In genomic region chr2:2057125-2057721, GRCh38 we compare ENCODE assay signal across 8 cellular contexts.
A peak's percentile ranks its signal among the peaks of the same experiment; 100 is the strongest.
DNase-seq lines count a peak whose midpoint lies in the region; ATAC-seq and TF ChIP-seq lines count a peak whose summit lies in the region.

No MANE protein-coding gene starts in this region.

- H3K9me3 ChIP-seq in Loucy (ENCODE audit: insufficient read depth, low read depth, low read length) = no peaks in the 10 kb centered on the region
- H3K9me3 ChIP-seq in effector memory CD4-positive, alpha-beta T cell (ENCODE audit: control insufficient read depth, low read length) = no peaks in the 10 kb centered on the region

- no peaks in the 10 kb centered on the region for H3K36me3 ChIP-seq in Loucy (ENCODE audit: insufficient read depth, low read length)
- no peaks in the 10 kb centered on the region for H3K36me3 ChIP-seq in effector memory CD4-positive, alpha-beta T cell (ENCODE audit: control insufficient read depth, insufficient read depth, low read length)

- peak overlapping the region; percentile 44 for H3K4me2 ChIP-seq in Loucy (ENCODE audit: low read depth, low read length, poor library complexity, severe bottlenecking)

- H3K27ac ChIP-seq in effector memory CD4-positive, alpha-beta T cell (ENCODE audit: insufficient read depth, low read length, poor library complexity, severe bottlenecking) = no peak overlapping the region

- DNase-seq in GM12864 (ENCODE audit: low read depth) (peak; percentile 3), smooth muscle cell of the brain vasculature (ENCODE audit: low read depth, low spot score) (peak; percentile 31), C1 segment of cervical spinal cord (lab: John Stamatoyannopoulos, UW) (no peak)
- DNase-seq in activated CD4-positive, alpha-beta T cell treated with anti-CD3 and anti-CD28 coated beads, Interleukin-2, amount 50 U/mL, for 24 hours (ENCODE audit: low read depth in 1 of 2, low spot score in 1 of 2) = peak; percentile 8 to 62
- peak; percentile 9 to 25 (median 16) for DNase-seq in effector memory CD4-positive, alpha-beta T cell

- H3K27me3 ChIP-seq in Loucy (ENCODE audit: insufficient read depth, low read length, poor library complexity, severe bottlenecking) = no peaks in the 10 kb centered on the region
- no peaks in the 10 kb centered on the region for H3K27me3 ChIP-seq in effector memory CD4-positive, alpha-beta T cell (replicated peaks; ENCODE audit: control insufficient read depth, insufficient read depth, low read length, poor library complexity, severe bottlenecking)

- no peaks in the 10 kb centered on the region for H3F3A ChIP-seq in Loucy (ENCODE audit: low read depth)

- no peaks in the 10 kb centered on the region for H4K20me1 ChIP-seq in Loucy (ENCODE audit: insufficient read depth, low read length, poor library complexity, severe bottlenecking)

- ATAC-seq in HG02981 (IDR thresholded peaks at IDR 0.05; ENCODE audit: unreplicated experiment) (no peak), HG03095 (IDR thresholded peaks at IDR 0.05; ENCODE audit: unreplicated experiment) (no peak)

- peaks cover 13% of the 10 kb centered on the region for H3K4me1 ChIP-seq in Loucy (ENCODE audit: insufficient read depth, low read length, poor library complexity, severe bottlenecking)
- H3K4me1 ChIP-seq in effector memory CD4-positive, alpha-beta T cell (ENCODE audit: control insufficient read depth, insufficient read depth, low read length, poor library complexity, severe bottlenecking) = peaks cover 7% of the 10 kb centered on the region

- no peaks in the 10 kb centered on the region for H3K79me2 ChIP-seq in Loucy (ENCODE audit: insufficient read depth, low read length)

- no peaks in the 10 kb centered on the region for H3K9me2 ChIP-seq in Loucy (replicated peaks; ENCODE audit: low read depth, low read length)

- H3K9ac ChIP-seq in Loucy (ENCODE audit: low read depth, low read length, poor library complexity, severe bottlenecking) = no peak overlapping the region

- peak overlapping the region; percentile 71 for H2AFZ ChIP-seq in Loucy (ENCODE audit: low read length)

- TF ChIP-seq CTCF in GM12864 (IDR thresholded peaks at IDR 0.05; ENCODE audit: low read depth, low read length, missing control alignments) (no peak), Loucy (conservative IDR thresholded peaks at IDR 0.05; ENCODE audit: low read length) (no peak)

- H3K4me3 ChIP-seq in GM12864 (ENCODE audit: low read depth, low read length) (no peak overlapping the region), Loucy (ENCODE audit: low read length, poor library complexity, severe bottlenecking) (peak overlapping the region; percentile 40)
- H3K4me3 ChIP-seq in effector memory CD4-positive, alpha-beta T cell (ENCODE audit: insufficient read depth, low read depth, low read length, poor library complexity, severe bottlenecking) = no peak overlapping the region

Comparison
In these comparisons a context has a peak if more than half of its experiments do, and no peak if none do; other contexts are left out.
1. DNase-seq: peak in GM12864 (single experiment), activated CD4-positive, alpha-beta T cell treated with anti-CD3 and anti-CD28 coated beads, Interleukin-2, amount 50 U/mL, for 24 hours (2 of 2), effector memory CD4-positive, alpha-beta T cell (3 of 3) and smooth muscle cell of the brain vasculature (single experiment); none in C1 segment of cervical spinal cord (0 of 14).